Comparison of ENCODE assay signal across 8 cellular contexts in the genomic region with DNA sequence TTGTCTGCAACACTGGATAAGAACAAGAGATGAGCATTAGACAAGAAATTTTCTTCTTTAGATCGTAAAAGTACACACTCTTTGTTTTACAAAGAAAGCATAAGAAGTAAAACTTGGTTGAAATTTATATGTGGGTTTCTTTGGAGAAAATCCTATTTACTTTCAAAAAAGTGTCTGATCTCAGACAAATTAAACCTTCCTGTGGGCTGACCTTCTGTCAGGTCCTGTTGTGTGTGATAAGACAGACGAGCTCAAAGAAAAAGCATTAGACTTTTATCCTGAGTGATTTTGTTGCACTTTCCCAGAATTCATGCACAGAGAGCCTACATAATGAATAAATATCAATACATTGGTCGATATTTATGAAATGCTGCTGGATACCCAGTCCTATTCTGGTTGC.
"Had no signal": no experiment of that assay in that cellular context is flagged by ENCODE, and none has a peak within 500 bp of the region (broad histone marks: within the 10 kb centered on the region; RNA-seq: fewer than 3 reads in every experiment).

No MANE protein-coding gene starts in this region.

- DNase-seq: GM23248, GOT3, H7, HFFc6 had no signal

- H3K27me3 Mint-ChIP-seq: IgD-negative memory B cell had no signal

- H3K27ac ChIP-seq: GM23248, HL-60 had no signal

- ATAC-seq: HCT116, HepG2 had no signal

- H3K36me3 Mint-ChIP-seq: IgD-negative memory B cell had no signal

- H3K4me3 Mint-ChIP-seq: HFFc6, IgD-negative memory B cell had no signal

- H3K27ac Mint-ChIP-seq: HFFc6, IgD-negative memory B cell had no signal

- H3K4me1 Mint-ChIP-seq: IgD-negative memory B cell had no signal
